19 cellular contexts compared by ENCODE assay signal in the genomic region with DNA sequence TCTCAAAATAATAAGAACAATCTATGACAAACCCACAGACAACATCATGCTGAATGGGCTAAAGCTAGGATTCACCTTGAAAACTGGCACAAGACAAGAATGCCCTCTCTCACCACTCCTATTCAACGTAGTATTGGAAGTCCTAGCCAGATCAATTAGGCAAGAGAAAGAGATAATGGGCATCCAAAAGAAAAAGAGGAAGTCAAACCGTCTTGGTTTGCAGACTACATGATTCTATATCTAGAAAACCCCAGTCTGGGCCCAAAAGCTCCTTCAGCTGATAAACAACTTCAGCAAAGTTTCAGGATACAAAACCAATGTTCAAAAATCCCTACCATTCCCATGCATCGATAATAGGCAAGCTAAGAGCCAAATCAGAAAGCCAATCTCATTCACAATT.
"Had no signal": no experiment of that assay in that cellular context is flagged by ENCODE, and none has a peak within 500 bp of the region (broad histone marks: within the 10 kb centered on the region; RNA-seq: fewer than 3 reads in every experiment).

No MANE protein-coding gene starts in this region.

- ATAC-seq: activated CD8-positive, alpha-beta T cell treated with anti-CD3 and anti-CD28 coated beads, Interleukin-2, amount 10 ng/mL, durations not matched to agents 7 days and 5 days; activated naive CD8-positive, alpha-beta T cell treated with anti-CD3 and anti-CD28 coated beads, Interleukin-2, amount 50 U/mL, for 24 hours; gastroesophageal sphincter had no signal

- H3K27ac Mint-ChIP-seq: activated CD8-positive, alpha-beta T cell treated with anti-CD3 and anti-CD28 coated beads, Interleukin-2, amount 10 ng/mL, durations not matched to agents 7 days and 5 days; activated naive CD8-positive, alpha-beta T cell treated with anti-CD3 and anti-CD28 coated beads, Interleukin-2, amount 50 U/mL, for 24 hours; activated T-helper 1 cell treated with anti-CD3 and anti-CD28 coated beads, Interleukin-12 subunit alpha, Interleukin-12 subunit beta, Interleukin-2, Interleukin-4 antibody, amounts not matched to agents 30 ng/mL and 10 ng/mL and 1 ng/mL, durations not matched to agents 14 hours and 24 hours and 36 hours; mesothelial cell of epicardium; nephron; type B pancreatic cell had no signal

- H3K27me3 Mint-ChIP-seq: activated naive CD8-positive, alpha-beta T cell treated with anti-CD3 and anti-CD28 coated beads, Interleukin-2, amount 50 U/mL, for 24 hours; type B pancreatic cell had no signal

- H3K9me3 Mint-ChIP-seq: activated T-helper 1 cell treated with anti-CD3 and anti-CD28 coated beads, Interleukin-12 subunit alpha, Interleukin-12 subunit beta, Interleukin-2, Interleukin-4 antibody, amounts not matched to agents 30 ng/mL and 10 ng/mL and 1 ng/mL, durations not matched to agents 14 hours and 24 hours and 36 hours had no signal

- DNase-seq: activated CD4-positive, alpha-beta T cell treated with anti-CD3 and anti-CD28 coated beads, Interleukin-2, amount 50 U/mL, for 1 hour; activated CD4-positive, CD25-positive, alpha-beta regulatory T cell treated with anti-CD3 and anti-CD28 coated beads, Interleukin-2, amount 50 U/mL, for 72 hours; activated CD8-positive, alpha-beta T cell treated with anti-CD3 and anti-CD28 coated beads, Interleukin-2, amount 10 ng/mL, durations not matched to agents 7 days and 5 days; activated gamma-delta T cell; activated naive CD4-positive, alpha-beta T cell treated with anti-CD3 and anti-CD28 coated beads, Interleukin-2, amount 50 U/mL, for 16 hours; activated naive CD8-positive, alpha-beta T cell treated with anti-CD3 and anti-CD28 coated beads, Interleukin-2, amount 50 U/mL, for 24 hours; cerebellar nuclear complex; head of caudate nucleus; hypothalamus; left ventricle myocardium inferior; ovary; spleen; stimulated activated CD4-positive, alpha-beta T cell treated with anti-CD3 and anti-CD28 coated beads, Interleukin-4, amount 100 ng/mL, for 1 hour; stimulated activated naive CD4-positive, alpha-beta T cell treated with Interleukin-2 at 50 U/mL for 16 hours had no signal

- H3K4me3 Mint-ChIP-seq: activated CD8-positive, alpha-beta T cell treated with anti-CD3 and anti-CD28 coated beads, Interleukin-2, amount 10 ng/mL, durations not matched to agents 7 days and 5 days; activated naive CD8-positive, alpha-beta T cell treated with anti-CD3 and anti-CD28 coated beads, Interleukin-2, amount 50 U/mL, for 24 hours; activated T-helper 1 cell treated with anti-CD3 and anti-CD28 coated beads, Interleukin-12 subunit alpha, Interleukin-12 subunit beta, Interleukin-2, Interleukin-4 antibody, amounts not matched to agents 30 ng/mL and 10 ng/mL and 1 ng/mL, durations not matched to agents 14 hours and 24 hours and 36 hours; mesothelial cell of epicardium; nephron; type B pancreatic cell had no signal
